ENCODE assay signal across 31 cellular contexts in genomic region chr14:63243646-63244045, GRCh38. TPM values are rescaled to one million over a fixed set of nuclear protein-coding genes. Genes with fewer than 3 reads are reported as not detected.
"Had no signal": no experiment of that assay in that cellular context is flagged by ENCODE, and none has a peak within 500 bp of the region (broad histone marks: within the 10 kb centered on the region; RNA-seq: fewer than 3 reads in every experiment).

No MANE protein-coding gene starts in this region.

- H3K9me3 Mint-ChIP-seq: activated CD4-positive, alpha-beta memory T cell treated with anti-CD3 and anti-CD28 coated beads, Interleukin-2, amount 10 ng/mL, durations not matched to agents 7 days and 5 days; activated CD4-positive, alpha-beta T cell treated with anti-CD3 and anti-CD28 coated beads, Interleukin-2, amount 10 ng/mL, durations not matched to agents 7 days and 5 days; activated naive CD4-positive, alpha-beta T cell treated with anti-CD3 and anti-CD28 coated beads, Interleukin-2, amount 10 ng/mL, durations not matched to agents 7 days and 5 days; activated naive CD8-positive, alpha-beta T cell treated with anti-CD3 and anti-CD28 coated beads, Interleukin-2, amount 10 ng/mL, durations not matched to agents 7 days and 5 days had no signal

- H3K27me3 ChIP-seq: body of pancreas, esophagus muscularis mucosa, gastrocnemius medialis, heart left ventricle had no signal

- H3K4me3 ChIP-seq: body of pancreas, esophagus muscularis mucosa, gastrocnemius medialis, heart left ventricle had no signal

- DNase-seq: activated CD4-positive, alpha-beta memory T cell treated with anti-CD3 and anti-CD28 coated beads, Interleukin-2, amount 10 ng/mL, durations not matched to agents 7 days and 5 days; activated CD4-positive, alpha-beta T cell treated with anti-CD3 and anti-CD28 coated beads for 36 hours; activated CD4-positive, alpha-beta T cell treated with anti-CD3 and anti-CD28 coated beads, Interleukin-2, amount 10 ng/mL, durations not matched to agents 7 days and 5 days; activated CD4-positive, alpha-beta T cell treated with anti-CD3 and anti-CD28 coated beads, Interleukin-2, amount 50 U/mL, for 4 hours; activated CD4-positive, CD25-positive, alpha-beta regulatory T cell; activated CD4-positive, CD25-positive, alpha-beta regulatory T cell treated with anti-CD3 and anti-CD28 coated beads, Interleukin-2, amount 50 U/mL, for 72 hours; activated CD8-positive, alpha-beta memory T cell treated with anti-CD3 and anti-CD28 coated beads, Interleukin-2, amount 50 U/mL, for 48 hours; activated gamma-delta T cell; activated naive CD4-positive, alpha-beta T cell; activated naive CD4-positive, alpha-beta T cell treated with anti-CD3 and anti-CD28 coated beads, Interleukin-2, amount 10 ng/mL, durations not matched to agents 7 days and 5 days; activated naive CD8-positive, alpha-beta T cell treated with anti-CD3 and anti-CD28 coated beads, Interleukin-2, amount 10 ng/mL, durations not matched to agents 7 days and 5 days; activated T-cell treated with anti-CD3 and anti-CD28 coated beads for 4 hours; activated T-cell treated with anti-CD3 and anti-CD28 coated beads, Interleukin-2, amount 50 U/mL, for 24 hours; activated T-cell treated with anti-CD3 and anti-CD28 coated beads, Interleukin-2, amount 50 U/mL, for 72 hours; anterior cingulate cortex; body of pancreas; caudate nucleus; cortex of kidney; dermis blood vessel endothelial cell; effector CD4-positive, alpha-beta T cell; effector memory CD8-positive, alpha-beta T cell; erythroblast; foreskin fibroblast; gastrocnemius medialis; glutamatergic neuron; heart left ventricle; T-helper 2 cell had no signal

- H3K4me1 Mint-ChIP-seq: activated CD4-positive, alpha-beta memory T cell treated with anti-CD3 and anti-CD28 coated beads, Interleukin-2, amount 10 ng/mL, durations not matched to agents 7 days and 5 days; activated CD4-positive, alpha-beta T cell treated with anti-CD3 and anti-CD28 coated beads for 36 hours; activated CD4-positive, alpha-beta T cell treated with anti-CD3 and anti-CD28 coated beads, Interleukin-2, amount 10 ng/mL, durations not matched to agents 7 days and 5 days; activated naive CD4-positive, alpha-beta T cell treated with anti-CD3 and anti-CD28 coated beads, Interleukin-2, amount 10 ng/mL, durations not matched to agents 7 days and 5 days; activated naive CD8-positive, alpha-beta T cell treated with anti-CD3 and anti-CD28 coated beads, Interleukin-2, amount 10 ng/mL, durations not matched to agents 7 days and 5 days had no signal

- H3K36me3 ChIP-seq: gastrocnemius medialis had no signal

- H3K4me3 Mint-ChIP-seq: activated CD4-positive, alpha-beta memory T cell treated with anti-CD3 and anti-CD28 coated beads, Interleukin-2, amount 10 ng/mL, durations not matched to agents 7 days and 5 days; activated CD4-positive, alpha-beta T cell treated with anti-CD3 and anti-CD28 coated beads for 36 hours; activated CD4-positive, alpha-beta T cell treated with anti-CD3 and anti-CD28 coated beads, Interleukin-2, amount 10 ng/mL, durations not matched to agents 7 days and 5 days; activated naive CD4-positive, alpha-beta T cell treated with anti-CD3 and anti-CD28 coated beads, Interleukin-2, amount 10 ng/mL, durations not matched to agents 7 days and 5 days; activated naive CD8-positive, alpha-beta T cell treated with anti-CD3 and anti-CD28 coated beads, Interleukin-2, amount 10 ng/mL, durations not matched to agents 7 days and 5 days; activated T-cell treated with anti-CD3 and anti-CD28 coated beads, Interleukin-2, amount 50 U/mL, for 24 hours; activated T-cell treated with anti-CD3 and anti-CD28 coated beads, Interleukin-2, amount 50 U/mL, for 72 hours; effector memory CD8-positive, alpha-beta T cell had no signal

- H3K27ac Mint-ChIP-seq: activated CD4-positive, alpha-beta memory T cell treated with anti-CD3 and anti-CD28 coated beads, Interleukin-2, amount 10 ng/mL, durations not matched to agents 7 days and 5 days; activated CD4-positive, alpha-beta T cell treated with anti-CD3 and anti-CD28 coated beads for 36 hours; activated CD4-positive, alpha-beta T cell treated with anti-CD3 and anti-CD28 coated beads, Interleukin-2, amount 10 ng/mL, durations not matched to agents 7 days and 5 days; activated naive CD4-positive, alpha-beta T cell treated with anti-CD3 and anti-CD28 coated beads, Interleukin-2, amount 10 ng/mL, durations not matched to agents 7 days and 5 days; activated naive CD4-positive, alpha-beta T cell treated with anti-CD3 and anti-CD28 coated beads, Interleukin-2, amount 50 U/mL, for 72 hours; activated naive CD8-positive, alpha-beta T cell treated with anti-CD3 and anti-CD28 coated beads, Interleukin-2, amount 10 ng/mL, durations not matched to agents 7 days and 5 days; activated T-cell treated with anti-CD3 and anti-CD28 coated beads, Interleukin-2, amount 50 U/mL, for 24 hours; activated T-cell treated with anti-CD3 and anti-CD28 coated beads, Interleukin-2, amount 50 U/mL, for 72 hours; effector memory CD8-positive, alpha-beta T cell had no signal

- FAIRE-seq: colon had no signal

- H3K4me1 ChIP-seq: body of pancreas had no signal

- H3K36me3 Mint-ChIP-seq: activated naive CD4-positive, alpha-beta T cell treated with anti-CD3 and anti-CD28 coated beads, Interleukin-2, amount 10 ng/mL, durations not matched to agents 7 days and 5 days; activated naive CD4-positive, alpha-beta T cell treated with anti-CD3 and anti-CD28 coated beads, Interleukin-2, amount 50 U/mL, for 72 hours; activated naive CD8-positive, alpha-beta T cell treated with anti-CD3 and anti-CD28 coated beads, Interleukin-2, amount 10 ng/mL, durations not matched to agents 7 days and 5 days had no signal

- H3K9me3 ChIP-seq: body of pancreas, esophagus muscularis mucosa, gastrocnemius medialis had no signal

- H3K27ac ChIP-seq: body of pancreas, esophagus muscularis mucosa, gastrocnemius medialis, heart left ventricle had no signal

- ATAC-seq: activated CD4-positive, alpha-beta T cell treated with anti-CD3 and anti-CD28 coated beads for 36 hours; activated naive CD4-positive, alpha-beta T cell treated with anti-CD3 and anti-CD28 coated beads, Interleukin-2, amount 50 U/mL, for 72 hours; activated T-cell treated with anti-CD3 and anti-CD28 coated beads, Interleukin-2, amount 50 U/mL, for 72 hours; body of pancreas; effector memory CD8-positive, alpha-beta T cell; gastrocnemius medialis; heart left ventricle had no signal

RNA-seq across cellular contexts. Expression of gene RHOJ, which starts 39.4 kb away (rescaled TPM):
- total RNA-seq: activated CD4-positive, alpha-beta memory T cell treated with anti-CD3 and anti-CD28 coated beads, Interleukin-2, amount 10 ng/mL, durations not matched to agents 7 days and 5 days; activated CD4-positive, alpha-beta T cell treated with anti-CD3 and anti-CD28 coated beads for 36 hours; activated CD4-positive, alpha-beta T cell treated with anti-CD3 and anti-CD28 coated beads, Interleukin-2, amount 10 ng/mL, durations not matched to agents 7 days and 5 days; activated naive CD4-positive, alpha-beta T cell treated with anti-CD3 and anti-CD28 coated beads, Interleukin-2, amount 50 U/mL, for 72 hours; activated naive CD8-positive, alpha-beta T cell treated with anti-CD3 and anti-CD28 coated beads, Interleukin-2, amount 10 ng/mL, durations not matched to agents 7 days and 5 days; activated T-cell treated with anti-CD3 and anti-CD28 coated beads, Interleukin-2, amount 50 U/mL, for 72 hours; T-helper 1 cell treated with Interleukin-12 subunit alpha and Interleukin-12 subunit beta and Interleukin-4 antibody, amounts not matched to agents 30 ng/mL and 1 ng/mL, for 36 hours had no signal
